10 cellular contexts compared by ENCODE assay signal in the genomic region with DNA sequence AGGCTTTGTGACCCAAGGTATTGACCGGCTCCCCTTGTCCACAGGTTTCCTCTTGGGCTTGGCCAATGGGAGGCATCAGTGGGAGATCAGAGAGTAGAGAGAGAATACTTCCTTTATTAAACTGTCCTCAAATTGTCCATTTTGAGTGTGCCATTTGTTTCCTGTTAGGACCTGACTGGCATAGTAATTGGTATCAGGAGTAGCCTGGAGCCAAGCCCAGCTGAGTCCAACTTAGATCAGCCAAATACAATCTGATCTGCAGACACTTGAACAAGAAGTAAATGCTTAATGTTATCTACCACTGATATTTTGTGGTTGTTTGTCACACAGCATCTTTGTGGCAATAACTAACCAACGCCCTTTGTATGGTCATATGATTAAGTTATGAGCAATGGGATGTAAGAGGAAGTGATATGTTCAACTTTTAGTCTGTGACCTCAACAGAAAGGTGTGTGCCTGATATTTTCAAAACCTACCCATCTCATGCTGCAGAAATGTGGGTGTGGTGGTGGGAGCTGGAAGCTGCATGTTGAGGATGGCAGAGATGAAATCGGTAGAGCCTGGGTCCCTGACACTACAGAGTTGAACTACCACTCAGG. TPM values are rescaled to one million over a fixed set of nuclear protein-coding genes. Genes with fewer than 3 reads are reported as not detected.
DNase-seq lines count a peak whose midpoint lies in the region; ATAC-seq lines count a peak whose summit lies in the region.
"Had no signal": no experiment of that assay in that cellular context is flagged by ENCODE, and none has a peak within 500 bp of the region (broad histone marks: within the 10 kb centered on the region; RNA-seq: fewer than 3 reads in every experiment).

No MANE protein-coding gene starts in this region.

- H3K4me3 Mint-ChIP-seq in activated CD4-positive, alpha-beta T cell treated with anti-CD3 and anti-CD28 coated beads for 36 hours, result no peak overlapping the region
- H3K4me3 Mint-ChIP-seq in stimulated activated effector memory CD8-positive, alpha-beta T cell treated with anti-CD3 and anti-CD28 coated beads, Interleukin-12 subunit alpha, Interleukin-12 subunit beta, amount 100 ng/mL, for 72 hours, result no peak overlapping the region

- no peaks in the 10 kb centered on the region for H3K36me3 Mint-ChIP-seq in activated CD4-positive, alpha-beta T cell treated with anti-CD3 and anti-CD28 coated beads for 36 hours (ENCODE audit: low read depth)
- H3K36me3 Mint-ChIP-seq in stimulated activated effector memory CD8-positive, alpha-beta T cell treated with anti-CD3 and anti-CD28 coated beads, Interleukin-12 subunit alpha, Interleukin-12 subunit beta, amount 100 ng/mL, for 72 hours, result no peaks in the 10 kb centered on the region

- H3K9me3 Mint-ChIP-seq in activated CD4-positive, alpha-beta T cell treated with anti-CD3 and anti-CD28 coated beads for 36 hours (ENCODE audit: low read depth), result peaks cover 2% of the 10 kb centered on the region
- peaks cover 6% of the 10 kb centered on the region for H3K9me3 Mint-ChIP-seq in stimulated activated effector memory CD8-positive, alpha-beta T cell treated with anti-CD3 and anti-CD28 coated beads, Interleukin-12 subunit alpha, Interleukin-12 subunit beta, amount 100 ng/mL, for 72 hours

- H3K4me1 Mint-ChIP-seq in activated CD4-positive, alpha-beta T cell treated with anti-CD3 and anti-CD28 coated beads for 36 hours, result peaks cover 36% of the 10 kb centered on the region
- H3K4me1 Mint-ChIP-seq in stimulated activated effector memory CD8-positive, alpha-beta T cell treated with anti-CD3 and anti-CD28 coated beads, Interleukin-12 subunit alpha, Interleukin-12 subunit beta, amount 100 ng/mL, for 72 hours, result peaks cover 55% of the 10 kb centered on the region

- peak; percentile 57 for ATAC-seq in activated CD4-positive, alpha-beta T cell treated with anti-CD3 and anti-CD28 coated beads for 36 hours
- peak; percentile 75 for ATAC-seq in esophagus mucosa
- peak; percentile 91 for ATAC-seq in stimulated activated effector memory CD8-positive, alpha-beta T cell treated with anti-CD3 and anti-CD28 coated beads, Interleukin-12 subunit alpha, Interleukin-12 subunit beta, amount 100 ng/mL, for 72 hours
- no peak for ATAC-seq in HG03571 (IDR thresholded peaks at IDR 0.05; ENCODE audit: unreplicated experiment)
- no peak for ATAC-seq in GM21360 (IDR thresholded peaks at IDR 0.05; ENCODE audit: unreplicated experiment)

- H3K27ac Mint-ChIP-seq in activated CD4-positive, alpha-beta T cell treated with anti-CD3 and anti-CD28 coated beads for 36 hours, result no peak overlapping the region
- peak overlapping the region; percentile 58 for H3K27ac Mint-ChIP-seq in stimulated activated effector memory CD8-positive, alpha-beta T cell treated with anti-CD3 and anti-CD28 coated beads, Interleukin-12 subunit alpha, Interleukin-12 subunit beta, amount 100 ng/mL, for 72 hours

- POLR2A ChIA-PET in activated CD4-positive, alpha-beta T cell treated with anti-CD3 and anti-CD28 coated beads for 36 hours (lab: Charles Lee), result no interaction called here

- CTCF ChIA-PET in activated CD4-positive, alpha-beta T cell treated with anti-CD3 and anti-CD28 coated beads for 36 hours (lab: Charles Lee), result interaction anchor here (0.6 to 1.5 kb wide), 3 partner anchors 13 to 18 kb away, joined by 3 to 4 read pairs (median 3); partner anchors contain the start of genes ACAA1 and MYD88

- DNase-seq in activated CD4-positive, alpha-beta T cell treated with anti-CD3 and anti-CD28 coated beads for 36 hours, result no peak
- no peak for DNase-seq in activated CD4-positive, alpha-beta T cell treated with anti-CD3 and anti-CD28 coated beads for 4 hours
- DNase-seq in RKO (ENCODE audit: low spot score), result peak; percentile 77
- DNase-seq in stimulated activated effector memory CD8-positive, alpha-beta T cell treated with anti-CD3 and anti-CD28 coated beads, Interleukin-12 subunit alpha, Interleukin-12 subunit beta, amount 100 ng/mL, for 72 hours (ENCODE audit: low spot score in 2 of 2), result peak; percentile 0 to 43
- no peak for DNase-seq in stimulated activated CD4-positive, alpha-beta T cell treated with anti-CD3 and anti-CD28 coated beads, Interleukin-4, amount 100 ng/mL, for 1 hour
- DNase-seq: activated naive CD4-positive, alpha-beta T cell treated with anti-CD3 and anti-CD28 coated beads, Interleukin-2, amount 50 U/mL, for 16 hours; NCI-H1694 had no signal

- H3K27me3 Mint-ChIP-seq in activated CD4-positive, alpha-beta T cell treated with anti-CD3 and anti-CD28 coated beads for 36 hours, result no peaks in the 10 kb centered on the region

- intact Hi-C loops in activated CD4-positive, alpha-beta T cell treated with anti-CD3 and anti-CD28 coated beads for 36 hours (cut with DNase I, micrococcal nuclease), result loop anchor here in 1 of 2 experiments (1.0 kb wide), 1 partner anchor 13 kb away; the partner anchor contains the start of gene MYD88

RNA-seq across cellular contexts. Expression of gene MYD88, which starts 13.3 kb away (rescaled TPM):
- 10 to 100 TPM; 32.8 to 33.1 TPM for total RNA-seq in activated CD4-positive, alpha-beta T cell treated with anti-CD3 and anti-CD28 coated beads for 36 hours
- total RNA-seq in esophagus mucosa, result 41.5 TPM

RNA-seq across cellular contexts. Expression of gene OXSR1, which starts 13.6 kb away (rescaled TPM):
- total RNA-seq in activated CD4-positive, alpha-beta T cell treated with anti-CD3 and anti-CD28 coated beads for 36 hours, result 10 to 100 TPM; 53.7 to 56.0 TPM
- 39.6 TPM for total RNA-seq in esophagus mucosa

RNA-seq across cellular contexts. Expression of gene ACAA1, which starts 14.8 kb away (rescaled TPM):
- total RNA-seq in activated CD4-positive, alpha-beta T cell treated with anti-CD3 and anti-CD28 coated beads for 36 hours, result 10 to 100 TPM; 52.2 to 64.6 TPM
- total RNA-seq in esophagus mucosa, result 72.7 TPM

Comparison
In these comparisons a context has a peak if more than half of its experiments do, and no peak if none do; other contexts are left out.
1. ATAC-seq: peak in activated CD4-positive, alpha-beta T cell treated with anti-CD3 and anti-CD28 coated beads for 36 hours (single experiment), esophagus mucosa (single experiment) and stimulated activated effector memory CD8-positive, alpha-beta T cell treated with anti-CD3 and anti-CD28 coated beads, Interleukin-12 subunit alpha, Interleukin-12 subunit beta, amount 100 ng/mL, for 72 hours (single experiment); none in HG03571 (single experiment) and GM21360 (single experiment).
2. DNase-seq: peak in RKO (single experiment) and stimulated activated effector memory CD8-positive, alpha-beta T cell treated with anti-CD3 and anti-CD28 coated beads, Interleukin-12 subunit alpha, Interleukin-12 subunit beta, amount 100 ng/mL, for 72 hours (2 of 2); none in activated CD4-positive, alpha-beta T cell treated with anti-CD3 and anti-CD28 coated beads for 36 hours (single experiment), activated CD4-positive, alpha-beta T cell treated with anti-CD3 and anti-CD28 coated beads for 4 hours (0 of 2) and stimulated activated CD4-positive, alpha-beta T cell treated with anti-CD3 and anti-CD28 coated beads, Interleukin-4, amount 100 ng/mL, for 1 hour (single experiment).